Comparison of ENCODE assay signal across 24 cellular contexts in genomic region chr4:24096603-24097002, GRCh38.
DNase-seq lines count a peak whose midpoint lies in the region; ATAC-seq, FAIRE-seq and TF ChIP-seq lines count a peak whose summit lies in the region.
"Had no signal": no experiment of that assay in that cellular context is flagged by ENCODE, and none has a peak within 500 bp of the region (broad histone marks: within the 10 kb centered on the region; RNA-seq: fewer than 3 reads in every experiment).

No MANE protein-coding gene starts in this region.

- CTCF ChIA-PET in HepG2 (lab: Yijun Ruan, JAX; ENCODE audit: low intra/inter-chr PET ratio, low total read pairs) (no interaction called here), K562 (lab: Yijun Ruan, JAX; ENCODE audit: low intra/inter-chr PET ratio) (no interaction called here)

- H4K20me1 ChIP-seq in HepG2 (ENCODE audit: insufficient read depth, low read length) (no peaks in the 10 kb centered on the region), K562 (replicated peaks; ENCODE audit: control insufficient read depth, insufficient read depth, low read length) (no peaks in the 10 kb centered on the region)
- H4K20me1 ChIP-seq: BLaER1 had no signal

- H3K79me2 ChIP-seq in HepG2 (ENCODE audit: insufficient read depth, low read length) (no peaks in the 10 kb centered on the region), K562 (ENCODE audit: control insufficient read depth, insufficient read depth, low read length) (no peaks in the 10 kb centered on the region)

- TF ChIP-seq POLR2A in HepG2 (IDR thresholded peaks at IDR 0.05; ENCODE audit: insufficient read depth in 1 of 2, low read depth in 2 of 2, low read length in 2 of 2) (no peak), right lobe of liver (IDR thresholded peaks at IDR 0.05) (no peak), K562 (conservative IDR thresholded peaks at IDR 0.05) (no peak)

- H3K9me1 ChIP-seq in K562 (ENCODE audit: control insufficient read depth, insufficient read depth, low read length), result no peaks in the 10 kb centered on the region

- no peak for ATAC-seq in HepG2
- no peak for ATAC-seq in right lobe of liver
- no peak for ATAC-seq in K562
- ATAC-seq: GM12878 had no signal

- 14% methylated on average over 2 of the region's 2 CpGs for WGBS in HepG2 (ENCODE audit: low lambda C conversion rate)
- 64% methylated on average over 2 of the region's 2 CpGs for WGBS in right lobe of liver (ENCODE audit: insufficient coverage, low coverage, low lambda C conversion rate, missing lambda C conversion rate)
- 0% methylated on average over 2 of the region's 2 CpGs for WGBS in K562 (ENCODE audit: insufficient coverage, low coverage, missing lambda C conversion rate)

- POLR2A ChIA-PET in HepG2 (lab: Yijun Ruan, JAX) (no interaction called here), K562 (lab: Yijun Ruan, JAX) (no interaction called here)

- FAIRE-seq in HepG2 (lab: Jason Lieb, UNC) (no peak), K562 (lab: Jason Lieb, UNC) (no peak), kidney (lab: Jason Lieb, UNC) (no peak)
- FAIRE-seq: GM12878, GM12892, GM18507 had no signal

- H3K36me3 ChIP-seq in HepG2 (replicated peaks in 1 of 2; ENCODE audit: control insufficient read depth in 1 of 2, insufficient read depth in 2 of 2, low read length in 2 of 2) (no peaks in the 10 kb centered on the region), right lobe of liver (no peaks in the 10 kb centered on the region), K562 (ENCODE audit: control insufficient read depth, insufficient read depth, low read length) (no peaks in the 10 kb centered on the region), kidney (ENCODE audit: control insufficient read depth in 1 of 2, insufficient read depth in 2 of 2, low read length in 2 of 2) (no peaks in the 10 kb centered on the region)
- H3K36me3 ChIP-seq: BE2C, BLaER1 had no signal

- intact Hi-C loops in HepG2 (cut with micrococcal nuclease; ENCODE audit: unreplicated experiment), result no loop called here
- intact Hi-C loops in right lobe of liver (cut with DNase I), result no loop called here
- intact Hi-C loops in K562 (cut with micrococcal nuclease), result no loop called here
- intact Hi-C loops in kidney (cut with DNase I), result no loop called here

- BruUV-seq in HepG2 (replicated peaks; lab: Mats Ljungman, UMichigan) (no TSS peak), K562 (replicated peaks; lab: Mats Ljungman, UMichigan) (no TSS peak)

- in situ Hi-C loops in HepG2 (cut with HindIII; ENCODE audit: extremely low pct_ligation_motif_present, low pct_unique_long_range_greater_than_20kb) (no loop called here), K562 (cut with MboI) (no loop called here)

- H2AFZ ChIP-seq in HepG2 (ENCODE audit: low read length) (no peak overlapping the region), K562 (ENCODE audit: low read depth, low read length) (no peak overlapping the region)

- no peak overlapping the region for H3K9ac ChIP-seq in HepG2 (ENCODE audit: insufficient read depth, low read depth, low read length)
- H3K9ac ChIP-seq in K562 (ENCODE audit: insufficient read depth in 1 of 2, low read depth in 2 of 2, low read length in 2 of 2), result no peak overlapping the region
- no peak overlapping the region for H3K9ac ChIP-seq in kidney (ENCODE audit: low read length in 2 of 2)
- H3K9ac ChIP-seq: BLaER1 had no signal

- H3K9me3 ChIP-seq in HepG2 (ENCODE audit: low read length) (no peaks in the 10 kb centered on the region), right lobe of liver (no peaks in the 10 kb centered on the region), K562 (replicated peaks; ENCODE audit: control insufficient read depth, insufficient read depth, low read depth, low read length) (no peaks in the 10 kb centered on the region), kidney (ENCODE audit: control insufficient read depth in 1 of 2, low read length in 2 of 2) (no peaks in the 10 kb centered on the region)
- H3K9me3 ChIP-seq: BE2C had no signal

- no peak for TF ChIP-seq EP300 in HepG2 (IDR thresholded peaks at IDR 0.05; ENCODE audit: low read depth in 2 of 2, low read length in 2 of 2)
- no peak for TF ChIP-seq EP300 in HepG2 (CRISPR knock-in tag; IDR thresholded peaks at IDR 0.05; ENCODE audit: borderline replicate concordance)
- TF ChIP-seq EP300 in K562 (IDR thresholded peaks at IDR 0.05; ENCODE audit: low read length), result no peak

- DNase-seq in HepG2 (ENCODE audit: low spot score) (no peak), right lobe of liver (no peak), K562 (ENCODE audit: extremely low read depth in 1 of 4, low spot score in 3 of 4) (no peak), kidney tubule cell (ENCODE audit: low spot score) (no peak), kidney (no peak)
- DNase-seq: ACHN; BE2C; C1 segment of cervical spinal cord; CD4-positive, alpha-beta memory T cell; CD4-positive, CD25-positive, alpha-beta regulatory T cell; CD8-positive, alpha-beta memory T cell; COR-L47; DMS 273 treated with DMSO at 0.1 percent for 48 hours; DMS153; DMS53; DMS79; DND-41; EL; GDM1 had no signal

- H3K4me3 ChIP-seq in HepG2 (replicated peaks in 1 of 3; ENCODE audit: insufficient read depth in 1 of 3, low read depth in 2 of 3, low read length in 3 of 3), result no peak overlapping the region
- no peak overlapping the region for H3K4me3 ChIP-seq in right lobe of liver
- H3K4me3 ChIP-seq in K562, result no peak overlapping the region
- no peak overlapping the region for H3K4me3 ChIP-seq in kidney (ENCODE audit: low read length in 2 of 2)
- H3K4me3 ChIP-seq: BLaER1, GM12878 had no signal

- TF ChIP-seq RAD21 in HepG2 (CRISPR knock-in tag; IDR thresholded peaks at IDR 0.05), result no peak
- TF ChIP-seq RAD21 in K562 (CRISPR knock-in tag; conservative IDR thresholded peaks at IDR 0.05 in 1 of 2, IDR thresholded peaks at IDR 0.05 in 1 of 2), result no peak

- H3K27ac ChIP-seq in HepG2 (ENCODE audit: extremely low read length, insufficient read depth, low read length), result no peak overlapping the region
- H3K27ac ChIP-seq in right lobe of liver, result no peak overlapping the region
- no peak overlapping the region for H3K27ac ChIP-seq in K562 (ENCODE audit: extremely low read depth, low read depth, low read length)
- H3K27ac ChIP-seq in kidney (ENCODE audit: low read depth in 2 of 2, low read length in 2 of 2), result no peak overlapping the region
- H3K27ac ChIP-seq: 22Rv1, BLaER1 had no signal

- H3K4me1 ChIP-seq in HepG2 (ENCODE audit: insufficient read depth, low read length) (no peaks in the 10 kb centered on the region), right lobe of liver (no peaks in the 10 kb centered on the region), K562 (replicated peaks in 1 of 2; ENCODE audit: control insufficient read depth in 2 of 2, insufficient read depth in 2 of 2, low read length in 2 of 2) (no peaks in the 10 kb centered on the region), kidney (ENCODE audit: control insufficient read depth in 1 of 2, insufficient read depth in 1 of 2, low read depth in 1 of 2, low read length in 2 of 2) (no peaks in the 10 kb centered on the region)
- H3K4me1 ChIP-seq: BE2C, BLaER1 had no signal

- H3K27me3 ChIP-seq in HepG2 (ENCODE audit: control insufficient read depth in 1 of 2, insufficient read depth in 2 of 2, low read length in 2 of 2) (no peaks in the 10 kb centered on the region), right lobe of liver (no peaks in the 10 kb centered on the region), K562 (ENCODE audit: control insufficient read depth in 2 of 2, insufficient read depth in 2 of 2, low read length in 2 of 2) (no peaks in the 10 kb centered on the region)
- H3K27me3 ChIP-seq: BE2C, BLaER1 had no signal

- TF ChIP-seq CTCF in HepG2 (CRISPR knock-in tag; IDR thresholded peaks at IDR 0.05), result no peak
- TF ChIP-seq CTCF in right lobe of liver (IDR thresholded peaks at IDR 0.05), result no peak
- TF ChIP-seq CTCF in K562 (IDR thresholded peaks at IDR 0.05 in 2 of 3, conservative IDR thresholded peaks at IDR 0.05 in 1 of 3; ENCODE audit: insufficient read depth in 2 of 3, low read depth in 1 of 3, low read length in 3 of 3), result no peak
- no peak for TF ChIP-seq CTCF in kidney (IDR thresholded peaks at IDR 0.05; ENCODE audit: borderline replicate concordance, extremely low read depth, insufficient read depth)

- H3K4me2 ChIP-seq in HepG2 (ENCODE audit: low read depth, low read length), result no peak overlapping the region
- no peak overlapping the region for H3K4me2 ChIP-seq in K562 (ENCODE audit: insufficient read depth, low read length)
- H3K4me2 ChIP-seq: BLaER1 had no signal

TF ChIP-seq in HepG2, 621 proteins besides CTCF, POLR2A, EP300 and RAD21:
- TF ChIP-seq MAFK (conservative IDR thresholded peaks at IDR 0.05 in 1 of 2, IDR thresholded peaks at IDR 0.05 in 1 of 2; ENCODE audit: low read length in 2 of 2) (peak; percentile 61 to 83), MXI1 (IDR thresholded peaks at IDR 0.05; ENCODE audit: borderline replicate concordance, low read depth, low read length) (no peak), MAFF (IDR thresholded peaks at IDR 0.05; ENCODE audit: low read depth, low read length) (peak; percentile 64; the same call in 1 of the 2 replicates)
TF ChIP-seq in HepG2: peak in this region for 2.

TF ChIP-seq in K562, 482 proteins besides CTCF, POLR2A, EP300 and RAD21:
- peak; percentile 44; the same call in 1 of the 2 replicates for TF ChIP-seq C11orf30 (IDR thresholded peaks at IDR 0.05; ENCODE audit: low read depth)
- TF ChIP-seq HIVEP1 (CRISPR knock-in tag; IDR thresholded peaks at IDR 0.05), result no peak
- TF ChIP-seq MAFK (IDR thresholded peaks at IDR 0.05; ENCODE audit: low read length), result peak; percentile 36; the same call in 1 of the 2 replicates
- TF ChIP-seq ZSCAN32 (CRISPR knock-in tag; IDR thresholded peaks at IDR 0.05), result no peak
- peak; percentile 78 for TF ChIP-seq ZNF316 (IDR thresholded peaks at IDR 0.05)
- TF ChIP-seq MAFF (IDR thresholded peaks at IDR 0.05; ENCODE audit: low read length), result peak; percentile 45; the same call in 1 of the 2 replicates
- TF ChIP-seq MAFG (tag; conservative IDR thresholded peaks at IDR 0.05), result peak; percentile 61

Comparison
In these comparisons a context has a peak if more than half of its experiments do, and no peak if none do; other contexts are left out.
1. Of the 241 proteins assayed by ChIP-seq in both HepG2 and K562: peak only in HepG2: none; only in K562: MAFG; in both: MAFF and MAFK; in neither: 238.